Comparison of ENCODE assay signal across 28 cellular contexts in the genomic region with DNA sequence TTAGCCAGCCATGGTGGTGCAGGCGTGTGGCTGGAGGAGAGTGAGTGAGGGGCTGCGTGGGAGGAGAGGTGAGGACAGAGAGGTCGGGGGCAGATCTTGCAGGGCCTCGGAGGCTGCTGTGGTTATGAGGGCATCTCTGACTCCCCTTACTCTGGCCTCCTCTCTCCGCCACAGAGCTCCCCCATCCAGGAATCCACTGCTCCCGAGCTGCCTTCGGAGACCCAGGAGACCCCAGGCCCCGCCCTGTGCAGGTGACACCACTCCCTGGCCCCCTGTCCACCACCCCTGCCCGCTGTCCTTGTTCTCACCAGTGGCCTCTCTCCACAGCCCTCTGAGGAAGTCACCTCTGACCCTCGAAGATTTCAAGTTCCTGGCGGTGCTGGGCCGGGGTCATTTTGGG. TPM values are rescaled to one million over a fixed set of nuclear protein-coding genes. Genes with fewer than 3 reads are reported as not detected.
"Had no signal": no experiment of that assay in that cellular context is flagged by ENCODE, and none has a peak within 500 bp of the region (broad histone marks: within the 10 kb centered on the region; RNA-seq: fewer than 3 reads in every experiment).

No MANE protein-coding gene starts in this region.

- H3K9me3 ChIP-seq: left lung, right atrium auricular region, right lobe of liver, stomach, testis, tibial artery, upper lobe of right lung had no signal

- H3K4me1 Mint-ChIP-seq: mesothelial cell of epicardium, neural crest cell had no signal

- H3K27me3 ChIP-seq: right atrium auricular region, right lobe of liver, testis, upper lobe of right lung had no signal

- ATAC-seq: left colon; left lung; natural killer cell treated with Interleukin-12 subunit alpha and Interleukin-12 subunit beta and Interleukin-15 and Interleukin-18, amount 100 ng/mL, for 72 hours; right lobe of liver; stimulated activated memory B cell treated with anti-CD40 and anti-IgM and Interleukin-4, amounts not matched to agents 10 μg/mL and 1 μg/mL and 100 μg/mL, for 72 hours; stimulated activated naive CD8-positive, alpha-beta T cell treated with anti-CD3 and anti-CD28 coated beads, Interleukin-15, Interleukin-2, amounts not matched to agents 100 U/mL and 50 U/mL, for 24 hours; upper lobe of right lung had no signal

- DNase-seq: hippocampal formation; immature natural killer cell; kidney; left colon; left lung; naive B cell; nucleus accumbens; right lobe of liver; stimulated activated CD4-positive, alpha-beta T cell treated with anti-CD3 and anti-CD28 coated beads, Interleukin-1b, Interleukin-23, amount 100 ng/mL, for 48 hours; stimulated activated CD4-positive, alpha-beta T cell treated with anti-CD3 and anti-CD28 coated beads, Interleukin-2, amount 100 ng/mL, for 48 hours; stimulated activated CD4-positive, alpha-beta T cell treated with anti-CD3 and anti-CD28 coated beads, Interleukin-4, amount 100 ng/mL, for 4 hours; stimulated activated CD8-positive, alpha-beta memory T cell treated with anti-CD3 and anti-CD28 coated beads, Interleukin-4, amount 100 ng/mL, for 48 hours; stimulated activated naive CD8-positive, alpha-beta T cell treated with anti-CD3 and anti-CD28 coated beads, Interleukin-15, Interleukin-2, amounts not matched to agents 100 U/mL and 50 U/mL, for 24 hours; stomach; testis; tibial artery; trophoblast cell; upper lobe of right lung had no signal

- H3K4me3 ChIP-seq: left lung, lung, right atrium auricular region, right lobe of liver, smooth muscle cell, stomach, testis, tibial artery, upper lobe of right lung had no signal

- H3K36me3 Mint-ChIP-seq: natural killer cell treated with Interleukin-12 subunit alpha and Interleukin-12 subunit beta and Interleukin-15 and Interleukin-18, amount 100 ng/mL, for 72 hours had no signal

- H3K27ac ChIP-seq: left lung, parathyroid adenoma, right atrium auricular region, right lobe of liver, stomach, testis, tibial artery, upper lobe of right lung had no signal

- H3K9me3 Mint-ChIP-seq: mesothelial cell of epicardium; naive B cell; natural killer cell treated with Interleukin-12 subunit alpha and Interleukin-12 subunit beta and Interleukin-15 and Interleukin-18, amount 100 ng/mL, for 72 hours; neural crest cell; stimulated activated memory B cell treated with anti-CD40 and anti-IgM and Interleukin-4, amounts not matched to agents 10 μg/mL and 1 μg/mL and 100 μg/mL, for 72 hours had no signal

- H3K27me3 Mint-ChIP-seq: natural killer cell treated with Interleukin-12 subunit alpha and Interleukin-12 subunit beta and Interleukin-15 and Interleukin-18, amount 100 ng/mL, for 72 hours had no signal

- H3K27ac Mint-ChIP-seq: mesothelial cell of epicardium; natural killer cell treated with Interleukin-12 subunit alpha and Interleukin-12 subunit beta and Interleukin-15 and Interleukin-18, amount 100 ng/mL, for 72 hours; stimulated activated memory B cell treated with anti-CD40 and anti-IgM and Interleukin-4, amounts not matched to agents 10 μg/mL and 1 μg/mL and 100 μg/mL, for 72 hours had no signal

- H3K4me3 Mint-ChIP-seq: immature natural killer cell; mesothelial cell of epicardium; naive B cell; natural killer cell treated with Interleukin-12 subunit alpha and Interleukin-12 subunit beta and Interleukin-15 and Interleukin-18, amount 100 ng/mL, for 72 hours; neural crest cell; stimulated activated memory B cell treated with anti-CD40 and anti-IgM and Interleukin-4, amounts not matched to agents 10 μg/mL and 1 μg/mL and 100 μg/mL, for 72 hours had no signal

RNA-seq across cellular contexts. Expression of gene PTGER1, which starts 7.8 kb away (rescaled TPM):
- total RNA-seq: mononuclear cell, right atrium auricular region, skeletal muscle tissue had no signal
